Comparison of ENCODE assay signal across 25 cellular contexts in the genomic region with DNA sequence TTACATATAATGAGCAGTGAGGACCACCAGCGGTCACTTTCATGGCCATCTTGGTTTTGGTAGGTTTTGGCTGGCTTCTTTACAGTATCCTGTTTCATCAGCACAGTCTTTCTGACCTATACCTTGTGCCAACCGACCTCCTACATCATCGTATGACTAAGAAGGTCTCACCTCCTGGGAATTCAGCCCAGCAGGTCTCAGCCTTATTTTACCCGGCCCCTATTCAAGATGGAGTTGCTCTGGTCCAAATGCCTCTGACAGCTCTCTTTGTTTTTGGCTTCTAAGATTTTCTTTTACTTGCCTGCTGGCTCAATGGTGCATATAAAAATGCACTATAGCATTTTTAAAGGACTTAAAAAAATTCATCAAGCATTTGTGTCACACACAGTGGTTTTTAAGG. TPM values are rescaled to one million over a fixed set of nuclear protein-coding genes. Genes with fewer than 3 reads are reported as not detected.
"Had no signal": no experiment of that assay in that cellular context is flagged by ENCODE, and none has a peak within 500 bp of the region (broad histone marks: within the 10 kb centered on the region; RNA-seq: fewer than 3 reads in every experiment).

No MANE protein-coding gene starts in this region.

- H3K36me3 ChIP-seq: gastroesophageal sphincter, pancreas, upper lobe of left lung had no signal

- H3K27ac ChIP-seq: gastroesophageal sphincter, pancreas, upper lobe of left lung had no signal

- DNase-seq: activated CD4-positive, alpha-beta T cell treated with anti-CD3 and anti-CD28 coated beads for 4 hours; activated CD4-positive, alpha-beta T cell treated with anti-CD3 and anti-CD28 coated beads, Interleukin-2, amount 50 U/mL, for 48 hours; activated CD4-positive, CD25-positive, alpha-beta regulatory T cell; activated CD8-positive, alpha-beta memory T cell treated with anti-CD3 and anti-CD28 coated beads, Interleukin-2, amount 50 U/mL, for 48 hours; activated effector memory CD4-positive, alpha-beta T cell treated with Interleukin-2 at 50 U/mL for 16 hours; activated naive CD4-positive, alpha-beta T cell treated with anti-CD3 and anti-CD28 coated beads, Interleukin-2, amount 10 ng/mL, durations not matched to agents 7 days and 5 days; activated naive CD8-positive, alpha-beta T cell treated with anti-CD3 and anti-CD28 coated beads, Interleukin-2, amount 50 U/mL, for 24 hours; activated T-cell treated with anti-CD3 and anti-CD28 coated beads, Interleukin-2, amount 50 U/mL, for 72 hours; dermis blood vessel endothelial cell; effector CD8-positive, alpha-beta T cell; head of caudate nucleus; hypothalamus; left cardiac atrium; mucosa of descending colon; nephron progenitor cell; pancreas; right cardiac atrium; stimulated activated CD4-positive, alpha-beta T cell treated with anti-CD3 and anti-CD28 coated beads, Interleukin-4, amount 100 ng/mL, for 4 hours; stimulated activated naive CD8-positive, alpha-beta T cell treated with anti-CD3 and anti-CD28 coated beads, Interleukin-15, Interleukin-2, amounts not matched to agents 100 U/mL and 50 U/mL, for 24 hours; T-helper 9 cell; upper lobe of left lung had no signal

- H3K9me3 ChIP-seq: mucosa of descending colon, pancreas, upper lobe of left lung had no signal

- ATAC-seq: activated naive CD8-positive, alpha-beta T cell treated with anti-CD3 and anti-CD28 coated beads, Interleukin-2, amount 50 U/mL, for 24 hours; activated T-cell treated with anti-CD3 and anti-CD28 coated beads, Interleukin-2, amount 50 U/mL, for 72 hours; gastroesophageal sphincter; left cardiac atrium; mucosa of descending colon; pancreas; right cardiac atrium; stimulated activated naive CD8-positive, alpha-beta T cell treated with anti-CD3 and anti-CD28 coated beads, Interleukin-15, Interleukin-2, amounts not matched to agents 100 U/mL and 50 U/mL, for 24 hours had no signal

- H3K27me3 ChIP-seq: pancreas had no signal

- FAIRE-seq: islet of Langerhans, pancreas had no signal

- H3K4me3 ChIP-seq: gastroesophageal sphincter, mucosa of descending colon, pancreas, upper lobe of left lung had no signal

RNA-seq across cellular contexts. Expression of a gene that starts 3.2 kb away (rescaled TPM):
- total RNA-seq: activated CD8-positive, alpha-beta memory T cell treated with anti-CD3 and anti-CD28 coated beads for 36 hours; activated T-cell treated with anti-CD3 and anti-CD28 coated beads, Interleukin-2, amount 50 U/mL, for 72 hours; T-helper 1 cell treated with Interleukin-12 subunit alpha and Interleukin-12 subunit beta and Interleukin-4 antibody, amounts not matched to agents 30 ng/mL and 1 ng/mL, for 36 hours had no signal
